1 cellular context compared by ENCODE assay signal in genomic region chr4:99887837-99888236, GRCh38.
TF ChIP-seq lines count a peak whose summit lies in the region.

No MANE protein-coding gene starts in this region.

TF ChIP-seq in IMR-90, 13 proteins besides CTCF, POLR2A, EP300 and RAD21:
- TF ChIP-seq USF2 (IDR thresholded peaks at IDR 0.05; ENCODE audit: low read depth, low read length) (no peak), CEBPB (IDR thresholded peaks at IDR 0.05; ENCODE audit: low read depth, low read length) (peak; percentile 49; the same call in 1 of the 2 replicates)
